Comparison of ENCODE assay signal across 8 cellular contexts in genomic region chr11:447923-448731, GRCh38. TPM values are rescaled to one million over a fixed set of nuclear protein-coding genes. Genes with fewer than 3 reads are reported as not detected.
DNase-seq lines count a peak whose midpoint lies in the region; ATAC-seq and TF ChIP-seq lines count a peak whose summit lies in the region.

No MANE protein-coding gene starts in this region.

- TF ChIP-seq POLR2A in stomach (IDR thresholded peaks at IDR 0.05): no peak

- H3K36me3 ChIP-seq in GM23338 (ENCODE audit: insufficient read depth) (no peaks in the 10 kb centered on the region; the same call in 1 of the 2 replicates), RWPE2 (ENCODE audit: low read depth) (peaks cover 4% of the 10 kb centered on the region; the same call in 1 of the 2 replicates), neural progenitor cell (no peaks in the 10 kb centered on the region), stomach (peaks cover 0 to 12% (median 11%) of the 10 kb centered on the region in 4 donors)

- H3K4me1 Mint-ChIP-seq in GM23338: peaks cover 17% of the 10 kb centered on the region
- H3K4me1 Mint-ChIP-seq in neural progenitor cell: peaks cover 26% of the 10 kb centered on the region

- H3K4me3 Mint-ChIP-seq in GM23338: peak overlapping the region; percentile 86
- H3K4me3 Mint-ChIP-seq in neural progenitor cell: peak overlapping the region; percentile 91

- H3K9me3 Mint-ChIP-seq in GM23338 (no peaks in the 10 kb centered on the region), neural progenitor cell (no peaks in the 10 kb centered on the region)

- H3K27me3 Mint-ChIP-seq in GM23338 (ENCODE audit: insufficient read depth, low read depth, poor library complexity): peaks cover 25% of the 10 kb centered on the region
- peaks cover 5% of the 10 kb centered on the region for H3K27me3 Mint-ChIP-seq in neural progenitor cell (ENCODE audit: insufficient read depth, low read depth)

- H3K79me2 ChIP-seq in GM23338 (replicated peaks; ENCODE audit: insufficient read depth) (peaks cover 28% of the 10 kb centered on the region), neural progenitor cell (ENCODE audit: low read depth) (peaks cover 38% of the 10 kb centered on the region)

- H3K4me3 ChIP-seq in GM23338 (peak overlapping the region; percentile 90), RWPE2 (ENCODE audit: severe bottlenecking) (peak overlapping the region; percentile 38), foreskin fibroblast (ENCODE audit: low read depth in 1 of 2, low read length in 2 of 2) (peak overlapping the region; percentile 63 to 66), neural progenitor cell (peak overlapping the region; percentile 79), stomach (peak overlapping the region; percentile 52 to 77 (median 58))

- peak; percentile 39 for ATAC-seq in GM23338
- peak; percentile 63 for ATAC-seq in RWPE2 (ENCODE audit: low read depth)

- H3K36me3 Mint-ChIP-seq in GM23338 (ENCODE audit: low read depth): peaks cover 11% of the 10 kb centered on the region
- H3K36me3 Mint-ChIP-seq in neural progenitor cell: peaks cover 7% of the 10 kb centered on the region

- TF ChIP-seq CTCF in GM23338 (conservative IDR thresholded peaks at IDR 0.05; ENCODE audit: low read depth in 2 of 2) (peak; percentile 71 to 83), RWPE2 (IDR thresholded peaks at IDR 0.05; ENCODE audit: poor library complexity, severe bottlenecking) (peak; percentile 97), foreskin fibroblast (IDR thresholded peaks at IDR 0.05; ENCODE audit: low read depth, low read length) (peak; percentile 77), neural progenitor cell (IDR thresholded peaks at IDR 0.05) (peak; percentile 84), stomach (IDR thresholded peaks at IDR 0.05) (peak in 5 of 7 experiments; percentile 70 to 96 (median 84))

- intact Hi-C loops in stomach (cut with DNase I; ENCODE audit: low total_unique reads): no loop called here

- no peak overlapping the region for H3K9ac ChIP-seq in neural progenitor cell

- H3K4me2 ChIP-seq in GM23338 (peak overlapping the region; percentile 88), neural progenitor cell (peak overlapping the region; percentile 84)

- H3K27ac Mint-ChIP-seq in GM23338 (peak overlapping the region; percentile 95), neural progenitor cell (peak overlapping the region; percentile 92)

- peaks cover 21% of the 10 kb centered on the region for H3F3A ChIP-seq in GM23338 (replicated peaks; ENCODE audit: low read depth)
- H3F3A ChIP-seq in neural progenitor cell (ENCODE audit: low read depth): peaks cover 33% of the 10 kb centered on the region

- H2AFZ ChIP-seq in GM23338 (peak overlapping the region; percentile 96), neural progenitor cell (replicated peaks) (peak overlapping the region; percentile 91)

- H3K27ac ChIP-seq in GM23338 (ENCODE audit: low read depth) (peak overlapping the region; percentile 92), RWPE2 (ENCODE audit: poor library complexity, severe bottlenecking) (peak overlapping the region; percentile 64), neural progenitor cell (no peak overlapping the region), stomach (peak overlapping the region; percentile 95 to 99 (median 97))

- peaks cover 11% of the 10 kb centered on the region for H4K20me1 ChIP-seq in GM23338 (replicated peaks; ENCODE audit: insufficient read depth)
- peaks cover 21% of the 10 kb centered on the region for H4K20me1 ChIP-seq in neural progenitor cell (ENCODE audit: low read depth)

- H3K4me1 ChIP-seq in GM23338 (ENCODE audit: insufficient read depth) (peaks cover 21% of the 10 kb centered on the region), RWPE2 (ENCODE audit: insufficient read depth, poor library complexity, severe bottlenecking) (peaks cover 5% of the 10 kb centered on the region), neural progenitor cell (peaks cover 4% of the 10 kb centered on the region), stomach (peaks cover 25 to 51% (median 45%) of the 10 kb centered on the region in 4 donors)

- no peaks in the 10 kb centered on the region for H3K27me3 ChIP-seq in GM23338 (ENCODE audit: insufficient read depth)
- H3K27me3 ChIP-seq in RWPE2 (ENCODE audit: insufficient read depth, poor library complexity, severe bottlenecking): no peaks in the 10 kb centered on the region
- no peaks in the 10 kb centered on the region for H3K27me3 ChIP-seq in neural progenitor cell
- H3K27me3 ChIP-seq in stomach: peaks cover 0 to 12% (median 0%) of the 10 kb centered on the region in 3 donors

- H3K9me3 ChIP-seq in RWPE2 (ENCODE audit: severe bottlenecking) (no peaks in the 10 kb centered on the region), neural progenitor cell (ENCODE audit: low read depth) (no peaks in the 10 kb centered on the region), stomach (no peaks in the 10 kb centered on the region)

- 1 to 2% (median 2%) methylated on average over 38 to 55 of the region's 55 CpGs for WGBS in stomach, 5 donors

- no peaks in the 10 kb centered on the region for H3K9me2 ChIP-seq in GM23338 (ENCODE audit: insufficient read depth)

- TF ChIP-seq EP300 in stomach (IDR thresholded peaks at IDR 0.05): no peak

- DNase-seq in Daoy (ENCODE audit: low read depth) (peak; percentile 92), GM23338 (ENCODE audit: low spot score) (peak; percentile 98), M059J (ENCODE audit: low read depth) (peak; percentile 88), RWPE2 (ENCODE audit: low spot score) (peak; percentile 94), activated gamma-delta T cell (lab: John Stamatoyannopoulos, UW) (peak; percentile 89), foreskin fibroblast (peak; percentile 86 to 96), neural progenitor cell (ENCODE audit: low spot score) (peak; percentile 97), stomach (peak; percentile 97)

TF ChIP-seq in GM23338, 12 proteins besides CTCF, POLR2A, EP300 and RAD21:
- peak; percentile 54 for TF ChIP-seq CREB1 (CRISPR knock-in tag; IDR thresholded peaks at IDR 0.05; ENCODE audit: low read depth)
- TF ChIP-seq ZNF331 (CRISPR knock-in tag; IDR thresholded peaks at IDR 0.05; ENCODE audit: low read depth): no peak
- TF ChIP-seq POLR2AphosphoS5 (IDR thresholded peaks at IDR 0.05; ENCODE audit: low read depth): peak; percentile 86

RNA-seq across cellular contexts. Expression of gene PTDSS2, which starts 2.0 kb away (rescaled TPM):
- total RNA-seq in Daoy (2014; rRNA removed; shearing (Covaris generic)): 16.2 and 24.4 TPM in 2 replicates
- 46.6 and 145 TPM in 2 replicates for total RNA-seq in GM23338 (2014; rRNA removed; shearing (Covaris generic))
- polyA plus RNA-seq in GM23338 (2016; fragmentation: Nextera tagmentation; extraction: Ambion mirVana): 22.7 and 23.8 TPM in 2 replicates
- 27.5 and 35.5 TPM in 2 replicates for total RNA-seq in M059J (2014; rRNA removed; shearing (Covaris generic))
- 24.7 and 44.2 TPM in 2 replicates for total RNA-seq in neural progenitor cell (ENCODE audit: low replicate concordance)
- total RNA-seq in stomach: 100 to 1,000 TPM in 2 of 5 donors, 10 to 100 TPM in 3; 16.5 to 264 (median 59.0) TPM
- 10 to 100 TPM; 11.6 to 24.3 (median 22.3) TPM for polyA plus RNA-seq in stomach

RNA-seq across cellular contexts. Expression of gene ANO9, which starts 6.3 kb away (rescaled TPM):
- 0.17 TPM in 1 of 2 replicates, not detected in the other for total RNA-seq in Daoy (2014; rRNA removed; shearing (Covaris generic))
- 6.5 and 10.2 TPM in 2 replicates for total RNA-seq in GM23338 (2014; rRNA removed; shearing (Covaris generic))
- polyA plus RNA-seq in GM23338 (2016; fragmentation: Nextera tagmentation; extraction: Ambion mirVana): 7.5 and 9.0 TPM in 2 replicates
- 0.20 TPM in 1 of 2 replicates, not detected in the other for total RNA-seq in M059J (2014; rRNA removed; shearing (Covaris generic))
- 1.3 and 4.7 TPM in 2 replicates for total RNA-seq in neural progenitor cell (ENCODE audit: low replicate concordance)
- total RNA-seq in stomach: 100 to 1,000 TPM in 1 of 5 donors, 10 to 100 TPM in 3, 1 to 10 TPM in 1; 5.7 to 208 (median 40.2) TPM
- polyA plus RNA-seq in stomach: 10 to 100 TPM in 2 of 3 donors, 1 to 10 TPM in 1; 9.8 to 37.6 (median 12.8) TPM

RNA-seq across cellular contexts. Expression of gene SIGIRR, which starts 33.3 kb away (rescaled TPM):
- 10.5 and 25.8 TPM in 2 replicates for total RNA-seq in Daoy (2014; rRNA removed; shearing (Covaris generic))
- total RNA-seq in GM23338 (2014; rRNA removed; shearing (Covaris generic)): 59.1 and 63.0 TPM in 2 replicates
- polyA plus RNA-seq in GM23338 (2016; fragmentation: Nextera tagmentation; extraction: Ambion mirVana) (72.2 and 96.2 TPM in 2 replicates), stomach (100 to 1,000 TPM; 110 to 227 (median 164) TPM)
- total RNA-seq in M059J (2014; rRNA removed; shearing (Covaris generic)): 2.5 and 3.4 TPM in 2 replicates
- total RNA-seq in neural progenitor cell (ENCODE audit: low replicate concordance) (5.4 and 8.4 TPM in 2 replicates), stomach (100 to 1,000 TPM in 3 of 5 donors, 10 to 100 TPM in 2; 11.4 to 325 (median 110) TPM)

RNA-seq across cellular contexts. Expression of gene PKP3, which starts 54.1 kb away (rescaled TPM):
- total RNA-seq in Daoy (2014; rRNA removed; shearing (Covaris generic)): 7.3 and 22.9 TPM in 2 replicates
- total RNA-seq in GM23338 (2014; rRNA removed; shearing (Covaris generic)): 18.7 and 23.0 TPM in 2 replicates
- polyA plus RNA-seq in GM23338 (2016; fragmentation: Nextera tagmentation; extraction: Ambion mirVana) (6.1 and 7.2 TPM in 2 replicates), stomach (10 to 100 TPM; 31.1 to 94.5 (median 41.7) TPM)
- 7.9 and 10.6 TPM in 2 replicates for total RNA-seq in M059J (2014; rRNA removed; shearing (Covaris generic))
- total RNA-seq in neural progenitor cell (ENCODE audit: low replicate concordance) (6.5 and 8.5 TPM in 2 replicates), stomach (100 to 1,000 TPM in 3 of 5 donors, 10 to 100 TPM in 2; 26.3 to 356 (median 141) TPM)

RNA-seq across cellular contexts. Expression of gene RNH1, which starts 58.9 kb away (rescaled TPM):
- total RNA-seq in Daoy (2014; rRNA removed; shearing (Covaris generic)): 165 and 188 TPM in 2 replicates
- 50.4 and 56.3 TPM in 2 replicates for total RNA-seq in GM23338 (2014; rRNA removed; shearing (Covaris generic))
- polyA plus RNA-seq in GM23338 (2016; fragmentation: Nextera tagmentation; extraction: Ambion mirVana) (32.3 and 33.3 TPM in 2 replicates), stomach (100 to 1,000 TPM in 2 of 3 donors, 10 to 100 TPM in 1; 95.3 to 149 (median 106) TPM)
- 169 and 259 TPM in 2 replicates for total RNA-seq in M059J (2014; rRNA removed; shearing (Covaris generic))
- total RNA-seq in neural progenitor cell (ENCODE audit: low replicate concordance) (10.5 and 44.8 TPM in 2 replicates), stomach (100 to 1,000 TPM in 4 of 5 donors, 10 to 100 TPM in 1; 61.3 to 260 (median 137) TPM)

Comparison
In these comparisons a context has a peak if more than half of its experiments do, and no peak if none do; other contexts are left out.
1. H3K4me3 ChIP-seq: peak in every context shown above with its lines; median percentile 90 in GM23338; 79 in neural progenitor cell; 64 in foreskin fibroblast; 58 in stomach; 38 in RWPE2.